In the genomic region with DNA sequence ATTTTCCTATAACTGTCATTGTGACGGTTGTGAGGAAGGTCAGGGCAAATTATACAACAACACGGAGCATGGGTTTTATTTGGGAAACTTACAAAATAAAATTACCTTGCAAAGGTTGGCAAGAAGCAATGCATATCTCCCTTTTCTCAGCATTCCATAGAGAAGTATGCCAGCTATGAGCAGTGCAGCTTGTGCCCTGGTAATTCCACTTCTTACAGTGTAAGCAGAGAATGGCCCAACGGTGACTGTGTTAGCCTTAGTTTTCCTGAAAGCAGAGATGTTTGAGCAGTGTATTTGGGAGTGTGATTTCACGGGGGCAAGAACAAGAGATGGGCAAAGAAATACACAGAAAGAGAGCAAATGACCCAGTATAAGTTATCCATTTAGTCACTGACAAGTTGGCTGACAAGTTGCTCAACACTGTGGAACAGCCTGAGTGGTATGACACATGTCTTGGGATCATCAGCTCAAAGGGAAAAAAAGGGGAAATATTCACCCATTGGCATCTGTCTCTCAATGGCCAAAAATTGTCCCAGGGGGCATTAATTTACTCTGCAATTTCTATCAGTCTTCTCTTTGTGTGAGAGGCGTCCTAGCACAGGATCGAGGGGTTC, we compare ENCODE assay signal across 16 cellular contexts.
"Had no signal": no experiment of that assay in that cellular context is flagged by ENCODE, and none has a peak within 500 bp of the region (broad histone marks: within the 10 kb centered on the region; RNA-seq: fewer than 3 reads in every experiment).

No MANE protein-coding gene starts in this region.

- H3K27me3 ChIP-seq: thyroid gland, uterus had no signal

- H3K27ac ChIP-seq: thyroid gland, uterus had no signal

- DNase-seq: activated CD4-positive, alpha-beta T cell treated with anti-CD3 and anti-CD28 coated beads, Interleukin-2, amount 10 ng/mL, durations not matched to agents 7 days and 5 days; activated CD8-positive, alpha-beta memory T cell treated with anti-CD3 and anti-CD28 coated beads, Interleukin-2, amount 50 U/mL, for 48 hours; activated gamma-delta T cell treated with Interleukin-2 at 50 U/mL for 16 hours; activated T-cell treated with anti-CD3 and anti-CD28 coated beads, Interleukin-2, amount 50 U/mL, for 72 hours; amniotic stem cell; erythroblast; occipital lobe; stimulated activated CD4-positive, alpha-beta T cell treated with anti-CD3 and anti-CD28 coated beads, Interleukin-12 subunit alpha, Interleukin-12 subunit beta, amount 100 ng/mL, for 4 hours; thyroid gland; uterus had no signal

- H3K27me3 Mint-ChIP-seq: activated CD4-positive, alpha-beta T cell treated with anti-CD3 and anti-CD28 coated beads, Interleukin-2, amount 10 ng/mL, durations not matched to agents 7 days and 5 days; activated naive CD8-positive, alpha-beta T cell; brain; dendritic cell treated with granulocyte-macrophage colony-stimulating factor and Interleukin-4, amounts not matched to agents 40 ng/mL and 50 ng/mL, for 4 days had no signal

- H3K9me3 ChIP-seq: thyroid gland, uterus had no signal

- H3K36me3 ChIP-seq: thyroid gland, uterus had no signal

- H3K4me1 Mint-ChIP-seq: activated CD4-positive, alpha-beta T cell treated with anti-CD3 and anti-CD28 coated beads, Interleukin-2, amount 10 ng/mL, durations not matched to agents 7 days and 5 days; brain; stimulated activated effector memory CD8-positive, alpha-beta T cell treated with anti-CD3 and anti-CD28 coated beads, Interleukin-12 subunit alpha, Interleukin-12 subunit beta, amount 100 ng/mL, for 72 hours had no signal

- H3K27ac Mint-ChIP-seq: activated CD4-positive, alpha-beta T cell treated with anti-CD3 and anti-CD28 coated beads, Interleukin-2, amount 10 ng/mL, durations not matched to agents 7 days and 5 days; activated naive CD8-positive, alpha-beta T cell; activated T-cell treated with anti-CD3 and anti-CD28 coated beads, Interleukin-2, amount 50 U/mL, for 72 hours; brain; dendritic cell treated with granulocyte-macrophage colony-stimulating factor and Interleukin-4, amounts not matched to agents 40 ng/mL and 50 ng/mL, for 4 days; natural killer cell treated with Interleukin-12 subunit alpha and Interleukin-12 subunit beta and Interleukin-15 and Interleukin-18, amount 100 ng/mL, for 72 hours; stimulated activated effector memory CD8-positive, alpha-beta T cell treated with anti-CD3 and anti-CD28 coated beads, Interleukin-12 subunit alpha, Interleukin-12 subunit beta, amount 100 ng/mL, for 72 hours had no signal

- ATAC-seq: activated T-cell treated with anti-CD3 and anti-CD28 coated beads, Interleukin-2, amount 50 U/mL, for 72 hours; natural killer cell treated with Interleukin-12 subunit alpha and Interleukin-12 subunit beta and Interleukin-15 and Interleukin-18, amount 100 ng/mL, for 72 hours; sciatic nerve; stimulated activated effector memory CD8-positive, alpha-beta T cell treated with anti-CD3 and anti-CD28 coated beads, Interleukin-12 subunit alpha, Interleukin-12 subunit beta, amount 100 ng/mL, for 72 hours had no signal

- H3K9me3 Mint-ChIP-seq: activated CD4-positive, alpha-beta T cell treated with anti-CD3 and anti-CD28 coated beads, Interleukin-2, amount 10 ng/mL, durations not matched to agents 7 days and 5 days; activated T-cell treated with anti-CD3 and anti-CD28 coated beads, Interleukin-2, amount 50 U/mL, for 72 hours; natural killer cell treated with Interleukin-12 subunit alpha and Interleukin-12 subunit beta and Interleukin-15 and Interleukin-18, amount 100 ng/mL, for 72 hours; stimulated activated effector memory CD8-positive, alpha-beta T cell treated with anti-CD3 and anti-CD28 coated beads, Interleukin-12 subunit alpha, Interleukin-12 subunit beta, amount 100 ng/mL, for 72 hours had no signal

- H3K4me1 ChIP-seq: thyroid gland, uterus had no signal

- H3K4me3 Mint-ChIP-seq: activated CD4-positive, alpha-beta T cell treated with anti-CD3 and anti-CD28 coated beads, Interleukin-2, amount 10 ng/mL, durations not matched to agents 7 days and 5 days; activated naive CD8-positive, alpha-beta T cell; activated T-cell treated with anti-CD3 and anti-CD28 coated beads, Interleukin-2, amount 50 U/mL, for 72 hours; brain; dendritic cell treated with granulocyte-macrophage colony-stimulating factor and Interleukin-4, amounts not matched to agents 40 ng/mL and 50 ng/mL, for 4 days; natural killer cell treated with Interleukin-12 subunit alpha and Interleukin-12 subunit beta and Interleukin-15 and Interleukin-18, amount 100 ng/mL, for 72 hours; stimulated activated effector memory CD8-positive, alpha-beta T cell treated with anti-CD3 and anti-CD28 coated beads, Interleukin-12 subunit alpha, Interleukin-12 subunit beta, amount 100 ng/mL, for 72 hours had no signal

- H3K4me3 ChIP-seq: thyroid gland, uterus had no signal

- H3K36me3 Mint-ChIP-seq: activated naive CD8-positive, alpha-beta T cell; brain; natural killer cell treated with Interleukin-12 subunit alpha and Interleukin-12 subunit beta and Interleukin-15 and Interleukin-18, amount 100 ng/mL, for 72 hours; stimulated activated effector memory CD8-positive, alpha-beta T cell treated with anti-CD3 and anti-CD28 coated beads, Interleukin-12 subunit alpha, Interleukin-12 subunit beta, amount 100 ng/mL, for 72 hours had no signal
